ENCODE assay signal across 9 cellular contexts in the genomic region with DNA sequence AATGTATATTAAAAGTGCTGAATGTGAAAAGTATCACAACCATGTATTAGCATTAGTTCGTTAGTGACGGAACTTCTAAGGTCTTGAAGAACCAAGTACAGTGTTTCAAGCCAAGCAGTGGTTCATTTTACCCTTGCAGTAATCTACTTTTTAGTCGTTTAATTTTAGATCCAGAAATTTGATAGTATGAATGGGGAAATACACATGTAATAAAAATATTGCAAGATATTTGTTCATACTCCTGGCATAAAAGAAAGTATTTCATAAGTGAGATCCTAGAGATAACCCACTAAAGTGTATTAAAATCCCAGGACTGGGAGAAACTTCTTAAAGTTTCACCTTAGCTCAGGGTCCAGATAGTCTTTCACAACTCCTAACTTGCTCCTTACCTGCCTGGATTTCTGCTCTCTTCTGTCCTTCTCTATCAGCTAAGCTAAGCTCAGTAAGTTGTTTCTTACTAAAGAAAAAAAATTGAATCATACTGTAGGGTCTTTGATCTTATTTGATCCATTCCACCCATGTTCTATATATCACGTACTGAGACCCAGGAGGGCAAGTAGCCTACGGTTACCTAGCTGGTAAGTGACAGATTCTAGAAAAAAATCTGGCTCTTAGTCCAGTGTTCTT. TPM values are rescaled to one million over a fixed set of nuclear protein-coding genes. Genes with fewer than 3 reads are reported as not detected.
A peak's percentile ranks its signal among the peaks of the same experiment; 100 is the strongest.
DNase-seq lines count a peak whose midpoint lies in the region; ATAC-seq and TF ChIP-seq lines count a peak whose summit lies in the region.
"Had no signal": no experiment of that assay in that cellular context is flagged by ENCODE, and none has a peak within 500 bp of the region (broad histone marks: within the 10 kb centered on the region; RNA-seq: fewer than 3 reads in every experiment).

No MANE protein-coding gene starts in this region.

- H3K4me2 ChIP-seq in KMS-11 = peak overlapping the region; percentile 91

- TF ChIP-seq CTCF in KMS-11 (conservative IDR thresholded peaks at IDR 0.05; ENCODE audit: low read depth, low read length) (no peak), fibroblast of villous mesenchyme (IDR thresholded peaks at IDR 0.05; ENCODE audit: insufficient read depth, low read depth, low read length) (no peak)

- no peak overlapping the region for H3K27ac ChIP-seq in KMS-11

- no peaks in the 10 kb centered on the region for H3K27me3 ChIP-seq in KMS-11 (ENCODE audit: insufficient read depth, low read depth)

- peak overlapping the region; percentile 90 for H3K4me3 Mint-ChIP-seq in activated CD8-positive, alpha-beta T cell treated with anti-CD3 and anti-CD28 coated beads, Interleukin-2, amount 10 ng/mL, durations not matched to agents 7 days and 5 days
- peak overlapping the region; percentile 76 for H3K4me3 Mint-ChIP-seq in stimulated activated effector memory CD8-positive, alpha-beta T cell treated with anti-CD3 and anti-CD28 coated beads, Interleukin-12 subunit alpha, Interleukin-12 subunit beta, amount 100 ng/mL, for 72 hours

- H3K9ac ChIP-seq in KMS-11 = no peak overlapping the region

- no peaks in the 10 kb centered on the region for H3K27me3 Mint-ChIP-seq in activated CD8-positive, alpha-beta T cell treated with anti-CD3 and anti-CD28 coated beads, Interleukin-2, amount 10 ng/mL, durations not matched to agents 7 days and 5 days (ENCODE audit: low read depth)

- CTCF ChIA-PET in activated CD8-positive, alpha-beta T cell treated with anti-CD3 and anti-CD28 coated beads, Interleukin-2, amount 10 ng/mL, durations not matched to agents 7 days and 5 days (lab: Charles Lee) = no interaction called here

- no peaks in the 10 kb centered on the region for H4K20me1 ChIP-seq in KMS-11 (ENCODE audit: insufficient read depth)

- H3K27ac Mint-ChIP-seq in activated CD8-positive, alpha-beta T cell treated with anti-CD3 and anti-CD28 coated beads, Interleukin-2, amount 10 ng/mL, durations not matched to agents 7 days and 5 days = no peak overlapping the region
- no peak overlapping the region for H3K27ac Mint-ChIP-seq in stimulated activated effector memory CD8-positive, alpha-beta T cell treated with anti-CD3 and anti-CD28 coated beads, Interleukin-12 subunit alpha, Interleukin-12 subunit beta, amount 100 ng/mL, for 72 hours

- no peaks in the 10 kb centered on the region for H3K36me3 ChIP-seq in KMS-11 (ENCODE audit: insufficient read depth)

- peaks cover 22% of the 10 kb centered on the region for H3K36me3 Mint-ChIP-seq in activated CD8-positive, alpha-beta T cell treated with anti-CD3 and anti-CD28 coated beads, Interleukin-2, amount 10 ng/mL, durations not matched to agents 7 days and 5 days (ENCODE audit: low read depth)
- peaks cover 15% of the 10 kb centered on the region for H3K36me3 Mint-ChIP-seq in stimulated activated effector memory CD8-positive, alpha-beta T cell treated with anti-CD3 and anti-CD28 coated beads, Interleukin-12 subunit alpha, Interleukin-12 subunit beta, amount 100 ng/mL, for 72 hours

- peaks cover 22% of the 10 kb centered on the region for H3K4me1 Mint-ChIP-seq in activated CD8-positive, alpha-beta T cell treated with anti-CD3 and anti-CD28 coated beads, Interleukin-2, amount 10 ng/mL, durations not matched to agents 7 days and 5 days (ENCODE audit: low read depth)
- H3K4me1 Mint-ChIP-seq in stimulated activated effector memory CD8-positive, alpha-beta T cell treated with anti-CD3 and anti-CD28 coated beads, Interleukin-12 subunit alpha, Interleukin-12 subunit beta, amount 100 ng/mL, for 72 hours = peaks cover 17% of the 10 kb centered on the region

- no peaks in the 10 kb centered on the region for H3K9me3 Mint-ChIP-seq in activated CD8-positive, alpha-beta T cell treated with anti-CD3 and anti-CD28 coated beads, Interleukin-2, amount 10 ng/mL, durations not matched to agents 7 days and 5 days (ENCODE audit: insufficient read depth)
- H3K9me3 Mint-ChIP-seq in stimulated activated effector memory CD8-positive, alpha-beta T cell treated with anti-CD3 and anti-CD28 coated beads, Interleukin-12 subunit alpha, Interleukin-12 subunit beta, amount 100 ng/mL, for 72 hours = no peaks in the 10 kb centered on the region

- H2AFZ ChIP-seq in KMS-11 (ENCODE audit: low read depth) = no peak overlapping the region

- ATAC-seq in activated CD8-positive, alpha-beta T cell treated with anti-CD3 and anti-CD28 coated beads, Interleukin-2, amount 10 ng/mL, durations not matched to agents 7 days and 5 days = no peak
- ATAC-seq in stimulated activated effector memory CD8-positive, alpha-beta T cell treated with anti-CD3 and anti-CD28 coated beads, Interleukin-12 subunit alpha, Interleukin-12 subunit beta, amount 100 ng/mL, for 72 hours = no peak
- ATAC-seq in GM19351 (IDR thresholded peaks at IDR 0.05; ENCODE audit: unreplicated experiment) (no peak), GM19324 (IDR thresholded peaks at IDR 0.05; ENCODE audit: low FRiP score, unreplicated experiment) (no peak)

- H3K4me3 ChIP-seq in KMS-11 (IDR thresholded peaks at IDR 0.05; ENCODE audit: insufficient read depth, low read depth, low read length) (no peak overlapping the region), fibroblast of villous mesenchyme (ENCODE audit: low read depth, low read length) (peak overlapping the region; percentile 73)

- H3K4me1 ChIP-seq in KMS-11 (ENCODE audit: low read depth, poor library complexity, severe bottlenecking) = peaks cover 13% of the 10 kb centered on the region

- no peak for DNase-seq in activated CD8-positive, alpha-beta T cell treated with anti-CD3 and anti-CD28 coated beads, Interleukin-2, amount 10 ng/mL, durations not matched to agents 7 days and 5 days
- peak; percentile 33 for DNase-seq in fibroblast of villous mesenchyme (ENCODE audit: low read depth)
- no peak for DNase-seq in stimulated activated effector memory CD8-positive, alpha-beta T cell treated with anti-CD3 and anti-CD28 coated beads, Interleukin-12 subunit alpha, Interleukin-12 subunit beta, amount 100 ng/mL, for 72 hours (ENCODE audit: low spot score in 2 of 2)
- DNase-seq in foreskin melanocyte = no peak
- no peak for DNase-seq in iPS-NIHi11 (ENCODE audit: low spot score)
- DNase-seq: MV-4-11 had no signal

- POLR2A ChIA-PET in activated CD8-positive, alpha-beta T cell treated with anti-CD3 and anti-CD28 coated beads, Interleukin-2, amount 10 ng/mL, durations not matched to agents 7 days and 5 days (lab: Charles Lee) = interaction anchor here (0.8 kb wide), 1 partner anchor 18 kb away, joined by 6 read pairs; the partner anchor contains the start of genes COG5 and DUS4L

- H3K79me2 ChIP-seq in KMS-11 (ENCODE audit: insufficient read depth, low read depth) = no peaks in the 10 kb centered on the region

RNA-seq across cellular contexts. Expression of gene BCAP29, which starts 1.5 kb away (rescaled TPM):
- 10 to 100 TPM; 32.1 to 32.7 TPM for total RNA-seq in activated CD8-positive, alpha-beta T cell treated with anti-CD3 and anti-CD28 coated beads, Interleukin-2, amount 10 ng/mL, durations not matched to agents 7 days and 5 days
- total RNA-seq in fibroblast of villous mesenchyme = 50.6 and 62.2 TPM in 2 replicates

RNA-seq across cellular contexts. Expression of gene DUS4L, which starts 17.7 kb away (rescaled TPM):
- total RNA-seq in activated CD8-positive, alpha-beta T cell treated with anti-CD3 and anti-CD28 coated beads, Interleukin-2, amount 10 ng/mL, durations not matched to agents 7 days and 5 days = 10 to 100 TPM; 10.3 to 11.1 TPM
- 7.4 and 10.4 TPM in 2 replicates for total RNA-seq in fibroblast of villous mesenchyme

RNA-seq across cellular contexts. Expression of gene COG5, which starts 17.8 kb away (rescaled TPM):
- 10 to 100 TPM; 31.3 to 31.8 TPM for total RNA-seq in activated CD8-positive, alpha-beta T cell treated with anti-CD3 and anti-CD28 coated beads, Interleukin-2, amount 10 ng/mL, durations not matched to agents 7 days and 5 days
- 27.7 and 32.0 TPM in 2 replicates for total RNA-seq in fibroblast of villous mesenchyme
